25 cellular contexts compared by ENCODE assay signal in genomic region chr3:11696054-11696453, GRCh38.
"Had no signal": no experiment of that assay in that cellular context is flagged by ENCODE, and none has a peak within 500 bp of the region (broad histone marks: within the 10 kb centered on the region; RNA-seq: fewer than 3 reads in every experiment).

No MANE protein-coding gene starts in this region.

- H3K36me3 ChIP-seq: gastrocnemius medialis, neutrophil had no signal

- H3K36me3 Mint-ChIP-seq: natural killer cell had no signal

- H3K27me3 Mint-ChIP-seq: stimulated activated naive CD8-positive, alpha-beta T cell treated with anti-CD3 and anti-CD28 coated beads, Interleukin-15, amount 100 ng/mL, for 72 hours had no signal

- H3K4me3 Mint-ChIP-seq: natural killer cell; stimulated activated naive CD8-positive, alpha-beta T cell treated with anti-CD3 and anti-CD28 coated beads, Interleukin-15, amount 100 ng/mL, for 72 hours had no signal

- H3K9me3 Mint-ChIP-seq: natural killer cell; stimulated activated naive CD8-positive, alpha-beta T cell treated with anti-CD3 and anti-CD28 coated beads, Interleukin-15, amount 100 ng/mL, for 72 hours had no signal

- FAIRE-seq: islet of Langerhans, pancreas had no signal

- H3K27ac ChIP-seq: coronary artery, gastrocnemius medialis, hepatocyte, neutrophil, pancreas, suprapubic skin, transverse colon, upper lobe of right lung, vagina had no signal

- H3K4me1 ChIP-seq: gastrocnemius medialis, upper lobe of right lung had no signal

- H3K27me3 ChIP-seq: gastrocnemius medialis, hepatocyte, neutrophil, pancreas, suprapubic skin, transverse colon, upper lobe of right lung, vagina had no signal

- DNase-seq: effector CD4-positive, alpha-beta T cell; foreskin fibroblast; gastrocnemius medialis; head of caudate nucleus; mesendoderm; natural killer cell; pancreas; stimulated activated CD4-positive, alpha-beta T cell treated with anti-CD3 and anti-CD28 coated beads, Interleukin-12 subunit alpha, Interleukin-12 subunit beta, amount 100 ng/mL, for 4 hours; stimulated activated CD4-positive, alpha-beta T cell treated with anti-CD3 and anti-CD28 coated beads, Interleukin-1b, Interleukin-23, amount 100 ng/mL, for 48 hours; stimulated activated CD4-positive, alpha-beta T cell treated with anti-CD3 and anti-CD28 coated beads, Interleukin-4, amount 100 ng/mL, for 1 hour; stimulated activated CD8-positive, alpha-beta memory T cell treated with anti-CD3 and anti-CD28 coated beads, Interleukin-4, amount 100 ng/mL, for 48 hours; stimulated activated naive CD4-positive, alpha-beta T cell; stimulated activated naive CD8-positive, alpha-beta T cell treated with anti-CD3 and anti-CD28 coated beads, Interleukin-15, amount 100 ng/mL, for 72 hours; transverse colon; upper lobe of right lung had no signal

- H3K4me1 Mint-ChIP-seq: natural killer cell; stimulated activated naive CD8-positive, alpha-beta T cell treated with anti-CD3 and anti-CD28 coated beads, Interleukin-15, amount 100 ng/mL, for 72 hours had no signal

- H3K9me3 ChIP-seq: gastrocnemius medialis, neutrophil, pancreas, suprapubic skin, transverse colon, upper lobe of right lung, vagina had no signal

- ATAC-seq: gastrocnemius medialis; left lobe of liver; natural killer cell; sciatic nerve; stimulated activated naive CD8-positive, alpha-beta T cell treated with anti-CD3 and anti-CD28 coated beads, Interleukin-15, amount 100 ng/mL, for 72 hours; upper lobe of right lung had no signal

- H3K4me2 ChIP-seq: hepatocyte, smooth muscle cell had no signal

- H2AFZ ChIP-seq: hepatocyte had no signal

- H3K4me3 ChIP-seq: coronary artery, gastrocnemius medialis, hepatocyte, lung, pancreas, smooth muscle cell, suprapubic skin, transverse colon, upper lobe of right lung, vagina had no signal

- H3K27ac Mint-ChIP-seq: natural killer cell; stimulated activated naive CD8-positive, alpha-beta T cell treated with anti-CD3 and anti-CD28 coated beads, Interleukin-15, amount 100 ng/mL, for 72 hours had no signal
